1 cellular context compared by ENCODE assay signal in genomic region chr10:75079436-75080083, GRCh38.
TF ChIP-seq lines count a peak whose summit lies in the region.

No MANE protein-coding gene starts in this region.

TF ChIP-seq in HepG2, 621 proteins besides CTCF, POLR2A, EP300 and RAD21 (continued from another document):
- TF ChIP-seq TBX2 (CRISPR knock-in tag; IDR thresholded peaks at IDR 0.05; ENCODE audit: borderline replicate concordance) = peak; percentile 65
- TF ChIP-seq MEIS1 (CRISPR knock-in tag; IDR thresholded peaks at IDR 0.05; ENCODE audit: borderline replicate concordance) = peak; percentile 27; the same call in 1 of the 2 replicates
